16 cellular contexts compared by ENCODE assay signal in genomic region chr1:167587342-167587741, GRCh38. TPM values are rescaled to one million over a fixed set of nuclear protein-coding genes. Genes with fewer than 3 reads are reported as not detected.
"Had no signal": no experiment of that assay in that cellular context is flagged by ENCODE, and none has a peak within 500 bp of the region (broad histone marks: within the 10 kb centered on the region; RNA-seq: fewer than 3 reads in every experiment).

No MANE protein-coding gene starts in this region.

- DNase-seq: NCI-H1092 treated with DMSO at 0.1 percent for 48 hours, NCI-H1436, NCI-H187, NCI-H2029, NCI-H345, NCI-H446 treated with DMSO at 0.1 percent for 48 hours, NCI-H510A treated with DMSO at 0.1 percent for 48 hours, NCI-H774, Right ventricle myocardium superior, RPMI8226, SIG-M5, SK-N-SH, SW 1271 had no signal

- H3K9ac ChIP-seq: SK-N-SH had no signal

- H3K9me3 ChIP-seq: SK-N-SH had no signal

- FAIRE-seq: RCC 7860 had no signal

- H3K9me2 ChIP-seq: SK-N-SH had no signal

- H3K4me2 ChIP-seq: SK-N-SH had no signal

RNA-seq across cellular contexts. Expression of gene RCSD1, which starts 42.7 kb away (rescaled TPM):
- total RNA-seq: HT-29, SK-MEL-5 had no signal
